ENCODE assay signal across 35 cellular contexts in the genomic region with DNA sequence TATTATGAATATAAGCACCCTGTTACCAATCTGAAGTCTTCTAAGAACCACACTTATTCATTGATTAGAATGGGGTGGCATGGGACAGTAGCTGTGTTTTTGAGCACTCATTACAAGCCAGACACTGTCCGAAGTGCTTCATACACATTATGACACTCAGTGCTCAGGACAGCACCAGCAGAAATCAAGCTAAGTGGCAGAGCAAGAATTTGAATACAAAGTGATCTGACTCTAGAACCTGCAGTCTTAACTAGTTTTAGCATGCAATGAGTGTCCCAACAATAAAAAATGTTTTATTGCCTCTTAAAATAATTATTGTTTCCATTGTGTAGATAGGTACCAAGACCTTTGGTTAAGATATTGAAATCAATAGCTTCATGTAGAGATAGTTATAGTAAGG. TPM values are rescaled to one million over a fixed set of nuclear protein-coding genes. Genes with fewer than 3 reads are reported as not detected.
"Had no signal": no experiment of that assay in that cellular context is flagged by ENCODE, and none has a peak within 500 bp of the region (broad histone marks: within the 10 kb centered on the region; RNA-seq: fewer than 3 reads in every experiment).

No MANE protein-coding gene starts in this region.

- H3K9me3 ChIP-seq: ascending aorta, breast epithelium, esophagus squamous epithelium, gastroesophageal sphincter had no signal

- H3K9me3 Mint-ChIP-seq: activated CD4-positive, alpha-beta memory T cell treated with anti-CD3 and anti-CD28 coated beads for 36 hours; activated CD4-positive, alpha-beta T cell treated with anti-CD3 and anti-CD28 coated beads, Interleukin-2, amount 10 ng/mL, durations not matched to agents 24 days and 14 days; activated naive CD4-positive, alpha-beta T cell treated with anti-CD3 and anti-CD28 coated beads, Interleukin-2, amount 10 ng/mL, durations not matched to agents 7 days and 5 days; activated naive CD4-positive, alpha-beta T cell treated with anti-CD3 and anti-CD28 coated beads, Interleukin-2, amount 50 U/mL, for 72 hours; activated naive CD8-positive, alpha-beta T cell treated with anti-CD3 and anti-CD28 coated beads, Interleukin-2, amount 10 ng/mL, durations not matched to agents 7 days and 5 days; activated T-helper 1 cell treated with anti-CD3 and anti-CD28 coated beads, Interleukin-12 subunit alpha, Interleukin-12 subunit beta, Interleukin-2, Interleukin-4 antibody, amounts not matched to agents 30 ng/mL and 10 ng/mL and 1 ng/mL, durations not matched to agents 14 hours and 24 hours and 36 hours; activated T-helper 2 cell treated with anti-CD3 and anti-CD28 coated beads, Interferon-gamma antibody, Interleukin-2, Interleukin-4, amounts not matched to agents 10 μg/mL and 5 μg/mL and 100 μg/mL, durations not matched to agents 14 hours and 24 hours and 36 hours; central memory CD8-positive, alpha-beta T cell had no signal

- H3K4me1 ChIP-seq: ascending aorta, breast epithelium, esophagus squamous epithelium, gastroesophageal sphincter, heart right ventricle had no signal

- ATAC-seq: activated CD4-positive, alpha-beta T cell treated with anti-CD3 and anti-CD28 coated beads for 36 hours; activated CD8-positive, alpha-beta memory T cell treated with anti-CD3 and anti-CD28 coated beads, Interleukin-2, amount 10 ng/mL, durations not matched to agents 7 days and 5 days; activated CD8-positive, alpha-beta T cell treated with anti-CD3 and anti-CD28 coated beads, Interleukin-2, amount 10 ng/mL, durations not matched to agents 7 days and 5 days; activated naive CD4-positive, alpha-beta T cell treated with anti-CD3 and anti-CD28 coated beads, Interleukin-2, amount 50 U/mL, for 72 hours; gastroesophageal sphincter; heart right ventricle had no signal

- DNase-seq: activated CD4-positive, alpha-beta memory T cell treated with anti-CD3 and anti-CD28 coated beads for 36 hours; activated CD4-positive, alpha-beta T cell treated with anti-CD3 and anti-CD28 coated beads for 36 hours; activated CD4-positive, alpha-beta T cell treated with anti-CD3 and anti-CD28 coated beads, Interleukin-2, amount 10 ng/mL, durations not matched to agents 24 days and 14 days; activated CD4-positive, CD25-positive, alpha-beta regulatory T cell; activated CD4-positive, CD25-positive, alpha-beta regulatory T cell treated with anti-CD3 and anti-CD28 coated beads, Interleukin-2, amount 50 U/mL, for 72 hours; activated CD8-positive, alpha-beta memory T cell treated with anti-CD3 and anti-CD28 coated beads, Interleukin-2, amount 10 ng/mL, durations not matched to agents 7 days and 5 days; activated CD8-positive, alpha-beta memory T cell treated with anti-CD3 and anti-CD28 coated beads, Interleukin-2, amount 50 U/mL, for 4 hours; activated CD8-positive, alpha-beta T cell treated with anti-CD3 and anti-CD28 coated beads, Interleukin-2, amount 10 ng/mL, durations not matched to agents 7 days and 5 days; activated effector memory CD4-positive, alpha-beta T cell treated with anti-CD3 and anti-CD28 coated beads, Interleukin-2, amount 50 U/mL, for 16 hours; activated naive CD4-positive, alpha-beta T cell treated with anti-CD3 and anti-CD28 coated beads, Interleukin-2, amount 10 ng/mL, durations not matched to agents 7 days and 5 days; activated naive CD8-positive, alpha-beta T cell treated with anti-CD3 and anti-CD28 coated beads, Interleukin-2, amount 10 ng/mL, durations not matched to agents 7 days and 5 days; activated T-cell treated with anti-CD3 and anti-CD28 coated beads, Interleukin-2, amount 50 U/mL, for 1 hour; activated T-cell treated with anti-CD3 and anti-CD28 coated beads, Interleukin-2, amount 50 U/mL, for 48 hours; dorsolateral prefrontal cortex; effector memory CD4-positive, alpha-beta T cell; erythroblast; esophagus squamous epithelium; foreskin melanocyte; heart right ventricle; T-helper 2 cell had no signal

- H3K4me1 Mint-ChIP-seq: activated CD4-positive, alpha-beta T cell treated with anti-CD3 and anti-CD28 coated beads for 36 hours; activated CD4-positive, alpha-beta T cell treated with anti-CD3 and anti-CD28 coated beads, Interleukin-2, amount 10 ng/mL, durations not matched to agents 24 days and 14 days; activated CD8-positive, alpha-beta memory T cell treated with anti-CD3 and anti-CD28 coated beads, Interleukin-2, amount 10 ng/mL, durations not matched to agents 7 days and 5 days; activated naive CD4-positive, alpha-beta T cell treated with anti-CD3 and anti-CD28 coated beads, Interleukin-2, amount 10 ng/mL, durations not matched to agents 7 days and 5 days; activated naive CD8-positive, alpha-beta T cell treated with anti-CD3 and anti-CD28 coated beads, Interleukin-2, amount 10 ng/mL, durations not matched to agents 7 days and 5 days; brain; central memory CD8-positive, alpha-beta T cell had no signal

- H3K36me3 ChIP-seq: ascending aorta, breast epithelium, cardiac muscle cell, esophagus squamous epithelium, gastroesophageal sphincter, heart right ventricle had no signal

- H3K4me3 ChIP-seq: ascending aorta, breast epithelium, cardiac muscle cell, coronary artery, dorsolateral prefrontal cortex, esophagus squamous epithelium, gastroesophageal sphincter, heart right ventricle had no signal

- H3K27me3 ChIP-seq: ascending aorta, breast epithelium had no signal

- H3K4me3 Mint-ChIP-seq: activated CD4-positive, alpha-beta memory T cell treated with anti-CD3 and anti-CD28 coated beads for 36 hours; activated CD4-positive, alpha-beta T cell treated with anti-CD3 and anti-CD28 coated beads for 36 hours; activated CD4-positive, alpha-beta T cell treated with anti-CD3 and anti-CD28 coated beads, Interleukin-2, amount 10 ng/mL, durations not matched to agents 24 days and 14 days; activated CD8-positive, alpha-beta memory T cell treated with anti-CD3 and anti-CD28 coated beads, Interleukin-2, amount 10 ng/mL, durations not matched to agents 7 days and 5 days; activated CD8-positive, alpha-beta T cell treated with anti-CD3 and anti-CD28 coated beads, Interleukin-2, amount 10 ng/mL, durations not matched to agents 7 days and 5 days; activated naive CD4-positive, alpha-beta T cell treated with anti-CD3 and anti-CD28 coated beads, Interleukin-2, amount 10 ng/mL, durations not matched to agents 7 days and 5 days; activated naive CD8-positive, alpha-beta T cell treated with anti-CD3 and anti-CD28 coated beads, Interleukin-2, amount 10 ng/mL, durations not matched to agents 7 days and 5 days; activated T-helper 1 cell treated with anti-CD3 and anti-CD28 coated beads, Interleukin-12 subunit alpha, Interleukin-12 subunit beta, Interleukin-2, Interleukin-4 antibody, amounts not matched to agents 30 ng/mL and 10 ng/mL and 1 ng/mL, durations not matched to agents 14 hours and 24 hours and 36 hours; brain; central memory CD8-positive, alpha-beta T cell; dendritic cell treated with granulocyte-macrophage colony-stimulating factor and Interleukin-4, amounts not matched to agents 40 ng/mL and 50 ng/mL, for 4 days had no signal

- H3K27ac ChIP-seq: ascending aorta, breast epithelium, cardiac muscle cell, coronary artery, dorsolateral prefrontal cortex, esophagus squamous epithelium, gastroesophageal sphincter, heart right ventricle had no signal

- H3K27ac Mint-ChIP-seq: activated CD4-positive, alpha-beta memory T cell treated with anti-CD3 and anti-CD28 coated beads for 36 hours; activated CD4-positive, alpha-beta T cell treated with anti-CD3 and anti-CD28 coated beads for 36 hours; activated CD4-positive, alpha-beta T cell treated with anti-CD3 and anti-CD28 coated beads, Interleukin-2, amount 10 ng/mL, durations not matched to agents 24 days and 14 days; activated CD8-positive, alpha-beta memory T cell treated with anti-CD3 and anti-CD28 coated beads, Interleukin-2, amount 10 ng/mL, durations not matched to agents 7 days and 5 days; activated CD8-positive, alpha-beta T cell treated with anti-CD3 and anti-CD28 coated beads, Interleukin-2, amount 10 ng/mL, durations not matched to agents 7 days and 5 days; activated naive CD4-positive, alpha-beta T cell treated with anti-CD3 and anti-CD28 coated beads, Interleukin-2, amount 10 ng/mL, durations not matched to agents 7 days and 5 days; activated naive CD4-positive, alpha-beta T cell treated with anti-CD3 and anti-CD28 coated beads, Interleukin-2, amount 50 U/mL, for 72 hours; activated naive CD8-positive, alpha-beta T cell treated with anti-CD3 and anti-CD28 coated beads, Interleukin-2, amount 10 ng/mL, durations not matched to agents 7 days and 5 days; activated T-helper 1 cell treated with anti-CD3 and anti-CD28 coated beads, Interleukin-12 subunit alpha, Interleukin-12 subunit beta, Interleukin-2, Interleukin-4 antibody, amounts not matched to agents 30 ng/mL and 10 ng/mL and 1 ng/mL, durations not matched to agents 14 hours and 24 hours and 36 hours; activated T-helper 2 cell treated with anti-CD3 and anti-CD28 coated beads, Interferon-gamma antibody, Interleukin-2, Interleukin-4, amounts not matched to agents 10 μg/mL and 5 μg/mL and 100 μg/mL, durations not matched to agents 14 hours and 24 hours and 36 hours; brain; dendritic cell treated with granulocyte-macrophage colony-stimulating factor and Interleukin-4, amounts not matched to agents 40 ng/mL and 50 ng/mL, for 4 days had no signal

- H3K36me3 Mint-ChIP-seq: activated CD4-positive, alpha-beta memory T cell treated with anti-CD3 and anti-CD28 coated beads for 36 hours; activated CD8-positive, alpha-beta memory T cell treated with anti-CD3 and anti-CD28 coated beads, Interleukin-2, amount 10 ng/mL, durations not matched to agents 7 days and 5 days; activated naive CD4-positive, alpha-beta T cell treated with anti-CD3 and anti-CD28 coated beads, Interleukin-2, amount 10 ng/mL, durations not matched to agents 7 days and 5 days; activated naive CD4-positive, alpha-beta T cell treated with anti-CD3 and anti-CD28 coated beads, Interleukin-2, amount 50 U/mL, for 72 hours; activated naive CD8-positive, alpha-beta T cell treated with anti-CD3 and anti-CD28 coated beads, Interleukin-2, amount 10 ng/mL, durations not matched to agents 7 days and 5 days; brain had no signal

RNA-seq across cellular contexts. Expression of a gene that starts 39.1 kb away (rescaled TPM):
- total RNA-seq: activated CD8-positive, alpha-beta memory T cell treated with anti-CD3 and anti-CD28 coated beads, Interleukin-2, amount 10 ng/mL, durations not matched to agents 7 days and 5 days; activated CD8-positive, alpha-beta T cell treated with anti-CD3 and anti-CD28 coated beads, Interleukin-2, amount 10 ng/mL, durations not matched to agents 7 days and 5 days; activated naive CD8-positive, alpha-beta T cell treated with anti-CD3 and anti-CD28 coated beads, Interleukin-2, amount 10 ng/mL, durations not matched to agents 7 days and 5 days; ascending aorta; fibroblast of lung; fibroblast of villous mesenchyme; glomerular endothelial cell; T-helper 1 cell treated with Interleukin-12 subunit alpha and Interleukin-12 subunit beta and Interleukin-4 antibody, amounts not matched to agents 30 ng/mL and 1 ng/mL, for 36 hours had no signal
- polyA plus RNA-seq: fibroblast of lung had no signal
